8 cellular contexts compared by ENCODE assay signal in genomic region chr5:73304381-73304780, GRCh38.
"Had no signal": no experiment of that assay in that cellular context is flagged by ENCODE, and none has a peak within 500 bp of the region (broad histone marks: within the 10 kb centered on the region; RNA-seq: fewer than 3 reads in every experiment).

No MANE protein-coding gene starts in this region.

- DNase-seq: activated CD4-positive, alpha-beta T cell treated with anti-CD3 and anti-CD28 coated beads, Interleukin-2, amount 50 U/mL, for 1 hour; activated naive CD4-positive, alpha-beta T cell; activated naive CD8-positive, alpha-beta T cell treated with anti-CD3 and anti-CD28 coated beads, Interleukin-2, amount 10 ng/mL, durations not matched to agents 7 days and 5 days; natural killer cell; stimulated activated CD4-positive, alpha-beta T cell treated with anti-CD3 and anti-CD28 coated beads, Interleukin-15, amount 100 ng/mL, for 24 hours; stimulated activated CD4-positive, alpha-beta T cell treated with anti-CD3 and anti-CD28 coated beads, Interleukin-4, amount 100 ng/mL, for 1 hour; stimulated activated naive B cell treated with anti-CD40 and anti-IgM and Interleukin-4, amounts not matched to agents 10 μg/mL and 1 μg/mL and 100 μg/mL, for 72 hours; uterus had no signal
